In genomic region chr11:14269956-14270355, GRCh38 we compare ENCODE assay signal across 20 cellular contexts.
A peak's percentile ranks its signal among the peaks of the same experiment; 100 is the strongest.
DNase-seq lines count a peak whose midpoint lies in the region; ATAC-seq, FAIRE-seq and TF ChIP-seq lines count a peak whose summit lies in the region.
"Had no signal": no experiment of that assay in that cellular context is flagged by ENCODE, and none has a peak within 500 bp of the region (broad histone marks: within the 10 kb centered on the region; RNA-seq: fewer than 3 reads in every experiment).

No MANE protein-coding gene starts in this region.

- SMC1A ChIA-PET in GM12878 (lab: Charles Lee; ENCODE audit: uncharacterized antibody, unreplicated experiment), result interaction anchor here (1.2 to 1.3 kb wide), 2 partner anchors 10 to 185 kb away, joined by 3 to 4 read pairs; no protein-coding TSS in a partner anchor

- H3K27ac ChIP-seq in CD8-positive, alpha-beta memory T cell (ENCODE audit: low read depth, low read length), result no peak overlapping the region
- H3K27ac ChIP-seq in GM12878 (ENCODE audit: control insufficient read depth, insufficient read depth), result no peak overlapping the region
- H3K27ac ChIP-seq in spleen, result peak overlapping the region in 1 of 8 donors; percentile 50
- H3K27ac ChIP-seq: body of pancreas, SJSA1 had no signal

- peaks cover 26 to 29% (median 29%) of the 10 kb centered on the region in 3 donors for H3K4me1 Mint-ChIP-seq in CD8-positive, alpha-beta memory T cell

- no TSS peak for BruUV-seq in GM12878 (replicated peaks; lab: Mats Ljungman, UMichigan)

- in situ Hi-C loops in GM12878 (cut with MboI), result no loop called here

- FAIRE-seq in GM12878 (lab: Jason Lieb, UNC), result no peak
- FAIRE-seq: HepG2, TTC549 had no signal

- peak overlapping the region in 7 of 8 donors; percentile 2 to 69 (median 24) for H3K27ac Mint-ChIP-seq in CD8-positive, alpha-beta memory T cell
- H3K27ac Mint-ChIP-seq: activated naive CD4-positive, alpha-beta T cell treated with anti-CD3 and anti-CD28 coated beads for 36 hours; HFFc6; progenitor cell of endocrine pancreas had no signal

- ATAC-seq in GM19025 (IDR thresholded peaks at IDR 0.05; ENCODE audit: low read depth, unreplicated experiment) (peak; percentile 37), HG02798 (IDR thresholded peaks at IDR 0.05; ENCODE audit: poor library complexity, unreplicated experiment) (peak; percentile 60), GM12878 (peak; percentile 49)
- ATAC-seq: body of pancreas, HepG2, left lobe of liver had no signal

- TF ChIP-seq RAD21 in GM12878 (IDR thresholded peaks at IDR 0.05; ENCODE audit: insufficient read depth, low read depth, low read length), result no peak

- no peaks in the 10 kb centered on the region for H3K36me3 ChIP-seq in CD8-positive, alpha-beta memory T cell (ENCODE audit: insufficient read depth, low read length)
- no peaks in the 10 kb centered on the region; a peak in 1 of 4 replicates for H3K36me3 ChIP-seq in GM12878 (ENCODE audit: control insufficient read depth in 2 of 2, insufficient read depth in 2 of 2, low read length in 1 of 2)
- peaks cover 0 to 19% (median 0%) of the 10 kb centered on the region in 6 donors for H3K36me3 ChIP-seq in spleen
- H3K36me3 ChIP-seq: BE2C, SJSA1 had no signal

- intact Hi-C loops in GM12878 (cut with micrococcal nuclease; ENCODE audit: unreplicated experiment), result no loop called here
- intact Hi-C loops in spleen (cut with DNase I; ENCODE audit: low total_unique reads), result no loop called here

- no peaks in the 10 kb centered on the region for H3K27me3 ChIP-seq in CD8-positive, alpha-beta memory T cell (ENCODE audit: insufficient read depth, low read length, poor library complexity, severe bottlenecking)
- H3K27me3 ChIP-seq in GM12878 (replicated peaks in 1 of 2; ENCODE audit: control insufficient read depth in 2 of 2, insufficient read depth in 2 of 2, low read length in 1 of 2), result no peaks in the 10 kb centered on the region
- H3K27me3 ChIP-seq in spleen (replicated peaks in 1 of 7), result no peaks in the 10 kb centered on the region
- H3K27me3 ChIP-seq: BE2C, body of pancreas, SJSA1 had no signal

- no peak for TF ChIP-seq CTCF in GM12878 (IDR thresholded peaks at IDR 0.05 in 2 of 3, conservative IDR thresholded peaks at IDR 0.05 in 1 of 3; ENCODE audit: control insufficient read depth in 2 of 3, extremely low read depth in 1 of 3, insufficient read depth in 1 of 3, low read depth in 3 of 3, low read length in 3 of 3)
- TF ChIP-seq CTCF in spleen (IDR thresholded peaks at IDR 0.05 in 8 of 11, conservative IDR thresholded peaks at IDR 0.05 in 3 of 11), result no peak

- peaks cover 15 to 33% (median 23%) of the 10 kb centered on the region in 3 donors for H3K36me3 Mint-ChIP-seq in CD8-positive, alpha-beta memory T cell

- WGBS in GM12878 (ENCODE audit: insufficient coverage, insufficient replicate concordance, low lambda C conversion rate, missing lambda C conversion rate), result 4% methylated on average over 4 of the region's 4 CpGs
- 52 to 68% (median 62%) methylated on average over 4 of the region's 4 CpGs for WGBS in spleen, 5 donors

- H3K9me3 Mint-ChIP-seq in CD8-positive, alpha-beta memory T cell, result no peaks in the 10 kb centered on the region

- no peak overlapping the region for H3K4me3 ChIP-seq in CD8-positive, alpha-beta memory T cell (ENCODE audit: low read length)
- H3K4me3 ChIP-seq in GM12878, result no peak overlapping the region
- H3K4me3 ChIP-seq in spleen, result no peak overlapping the region
- H3K4me3 ChIP-seq: body of pancreas, SJSA1 had no signal

- no peak overlapping the region for H2AFZ ChIP-seq in GM12878 (ENCODE audit: control insufficient read depth, low read depth, low read length)

- DNase-seq in CD8-positive, alpha-beta memory T cell, result no peak
- DNase-seq in GM12878 (ENCODE audit: low read depth, low spot score) (no peak), NCI-H2107 treated with DMSO at 0.1 percent for 48 hours (lab: John Stamatoyannopoulos, UW; ENCODE audit: unreplicated experiment) (no peak), NCI-H226 (no peak), spleen (no peak), NCI-H2196 (lab: John Stamatoyannopoulos, UW; ENCODE audit: unreplicated experiment) (no peak)
- DNase-seq: activated naive CD4-positive, alpha-beta T cell treated with anti-CD3 and anti-CD28 coated beads for 36 hours; BE2C; body of pancreas; dermis blood vessel endothelial cell; EL; HFFc6; NCI-H1048 had no signal

- no peaks in the 10 kb centered on the region for H3K27me3 Mint-ChIP-seq in CD8-positive, alpha-beta memory T cell
- H3K27me3 Mint-ChIP-seq: progenitor cell of endocrine pancreas had no signal

- no peaks in the 10 kb centered on the region for H3K79me2 ChIP-seq in GM12878 (ENCODE audit: control insufficient read depth, insufficient read depth, low read length)

- CTCF ChIA-PET in CD8-positive, alpha-beta memory T cell (lab: Charles Lee), result interaction anchor here (0.7 kb wide), 1 partner anchor 9 kb away, joined by 3 read pairs; no protein-coding TSS in a partner anchor
- CTCF ChIA-PET in GM12878 (lab: Yijun Ruan, JAX), result interaction anchor here (1.0 to 1.1 kb wide), 3 partner anchors 19 to 38 kb away, joined by 3 read pairs; no protein-coding TSS in a partner anchor

- H3K9me3 ChIP-seq in CD8-positive, alpha-beta memory T cell (ENCODE audit: low read length), result no peaks in the 10 kb centered on the region
- H3K9me3 ChIP-seq in GM12878 (replicated peaks; ENCODE audit: control insufficient read depth, insufficient read depth, low read length), result no peaks in the 10 kb centered on the region
- no peaks in the 10 kb centered on the region for H3K9me3 ChIP-seq in spleen
- H3K9me3 ChIP-seq: BE2C, body of pancreas, SJSA1 had no signal

- no peak overlapping the region for H3K4me2 ChIP-seq in GM12878 (ENCODE audit: control insufficient read depth, insufficient read depth)

- no peak for TF ChIP-seq EP300 in GM12878 (IDR thresholded peaks at IDR 0.05; ENCODE audit: borderline replicate concordance in 1 of 2, control insufficient read depth in 1 of 2, low read depth in 2 of 2, low read length in 2 of 2)

- POLR2A ChIA-PET in CD8-positive, alpha-beta memory T cell (lab: Charles Lee), result no interaction called here
- POLR2A ChIA-PET in GM12878 (lab: Charles Lee), result interaction anchor here (0.7 kb wide), 1 partner anchor 113 kb away, joined by 5 read pairs; no protein-coding TSS in a partner anchor

- H3K9ac ChIP-seq in GM12878 (ENCODE audit: control insufficient read depth, insufficient read depth, low read length), result no peak overlapping the region

- peaks cover 26% of the 10 kb centered on the region for H3K4me1 ChIP-seq in CD8-positive, alpha-beta memory T cell (ENCODE audit: insufficient read depth, low read length)
- H3K4me1 ChIP-seq in GM12878 (ENCODE audit: control insufficient read depth, insufficient read depth, low read length), result peaks cover 21% of the 10 kb centered on the region
- H3K4me1 ChIP-seq in spleen, result peaks cover 12 to 33% (median 24%) of the 10 kb centered on the region in 6 donors
- H3K4me1 ChIP-seq: BE2C, body of pancreas, SJSA1 had no signal

- TF ChIP-seq POLR2A in GM12878 (IDR thresholded peaks at IDR 0.05; ENCODE audit: low read depth, low read length) (no peak), spleen (IDR thresholded peaks at IDR 0.05) (no peak)

- RAD21 ChIA-PET in GM12878 (lab: Charles Lee; ENCODE audit: unreplicated experiment), result interaction anchor here (1.2 kb wide), 1 partner anchor 39 kb away, joined by 3 read pairs; no protein-coding TSS in a partner anchor

- peak overlapping the region in 2 of 7 donors; percentile 9 to 83 for H3K4me3 Mint-ChIP-seq in CD8-positive, alpha-beta memory T cell
- H3K4me3 Mint-ChIP-seq: activated naive CD4-positive, alpha-beta T cell treated with anti-CD3 and anti-CD28 coated beads for 36 hours; HFFc6 had no signal

- H4K20me1 ChIP-seq in GM12878 (ENCODE audit: control insufficient read depth, insufficient read depth), result no peaks in the 10 kb centered on the region

TF ChIP-seq in GM12878, 131 proteins besides CTCF, POLR2A, EP300 and RAD21:
- TF ChIP-seq TCF7 (IDR thresholded peaks at IDR 0.05; ENCODE audit: borderline replicate concordance) (no peak), MTA3 (IDR thresholded peaks at IDR 0.05; ENCODE audit: borderline replicate concordance, low read length) (no peak), SP1 (IDR thresholded peaks at IDR 0.05; ENCODE audit: low read depth, low read length) (no peak)
- TF ChIP-seq, protein P1, sequence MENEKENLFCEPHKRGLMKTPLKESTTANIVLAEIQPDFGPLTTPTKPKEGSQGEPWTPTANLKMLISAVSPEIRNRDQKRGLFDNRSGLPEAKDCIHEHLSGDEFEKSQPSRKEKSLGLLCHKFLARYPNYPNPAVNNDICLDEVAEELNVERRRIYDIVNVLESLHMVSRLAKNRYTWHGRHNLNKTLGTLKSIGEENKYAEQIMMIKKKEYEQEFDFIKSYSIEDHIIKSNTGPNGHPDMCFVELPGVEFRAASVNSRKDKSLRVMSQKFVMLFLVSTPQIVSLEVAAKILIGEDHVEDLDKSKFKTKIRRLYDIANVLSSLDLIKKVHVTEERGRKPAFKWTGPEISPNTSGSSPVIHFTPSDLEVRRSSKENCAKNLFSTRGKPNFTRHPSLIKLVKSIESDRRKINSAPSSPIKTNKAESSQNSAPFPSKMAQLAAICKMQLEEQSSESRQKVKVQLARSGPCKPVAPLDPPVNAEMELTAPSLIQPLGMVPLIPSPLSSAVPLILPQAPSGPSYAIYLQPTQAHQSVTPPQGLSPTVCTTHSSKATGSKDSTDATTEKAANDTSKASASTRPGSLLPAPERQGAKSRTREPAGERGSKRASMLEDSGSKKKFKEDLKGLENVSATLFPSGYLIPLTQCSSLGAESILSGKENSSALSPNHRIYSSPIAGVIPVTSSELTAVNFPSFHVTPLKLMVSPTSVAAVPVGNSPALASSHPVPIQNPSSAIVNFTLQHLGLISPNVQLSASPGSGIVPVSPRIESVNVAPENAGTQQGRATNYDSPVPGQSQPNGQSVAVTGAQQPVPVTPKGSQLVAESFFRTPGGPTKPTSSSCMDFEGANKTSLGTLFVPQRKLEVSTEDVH (IDR thresholded peaks at IDR 0.05; ENCODE audit: low read depth, partially characterized antibody), result no peak
TF ChIP-seq in GM12878: peak in this region for 0.
